14 cellular contexts compared by ENCODE assay signal in the genomic region with DNA sequence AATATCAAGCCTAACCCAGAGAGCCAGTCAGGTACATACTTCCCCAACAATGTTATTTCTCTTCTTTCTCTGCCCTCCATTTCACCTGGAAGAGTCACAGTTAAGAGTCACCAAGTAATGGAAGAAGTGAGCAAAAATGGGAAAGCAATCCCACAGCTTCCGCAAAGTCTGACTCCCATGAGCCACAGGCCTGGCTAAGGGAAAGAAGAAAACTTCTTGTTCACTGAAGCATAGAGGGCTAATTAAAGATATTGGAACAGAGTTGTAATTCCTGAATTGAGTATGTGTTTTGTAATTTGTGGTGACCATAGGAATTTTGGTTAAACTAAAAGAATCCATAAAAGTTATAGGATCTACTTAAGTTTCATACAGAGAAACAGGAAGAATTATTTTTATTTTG.
A peak's percentile ranks its signal among the peaks of the same experiment; 100 is the strongest.
DNase-seq lines count a peak whose midpoint lies in the region; ATAC-seq and TF ChIP-seq lines count a peak whose summit lies in the region.
"Had no signal": no experiment of that assay in that cellular context is flagged by ENCODE, and none has a peak within 500 bp of the region (broad histone marks: within the 10 kb centered on the region; RNA-seq: fewer than 3 reads in every experiment).

No MANE protein-coding gene starts in this region.

- H3K4me1 Mint-ChIP-seq in stimulated activated effector memory CD8-positive, alpha-beta T cell treated with anti-CD3 and anti-CD28 coated beads, Interleukin-12 subunit alpha, Interleukin-12 subunit beta, amount 100 ng/mL, for 72 hours: no peaks in the 10 kb centered on the region
- H3K4me1 Mint-ChIP-seq: B cell; CD4-positive, alpha-beta memory T cell had no signal

- H3K36me3 ChIP-seq in adipocyte (ENCODE audit: control insufficient read depth, insufficient read depth, low read length, severe bottlenecking) (no peaks in the 10 kb centered on the region), kidney epithelial cell (ENCODE audit: control insufficient read depth, insufficient read depth, low read length) (no peaks in the 10 kb centered on the region)

- peaks cover 16% of the 10 kb centered on the region for H3K9me3 Mint-ChIP-seq in stimulated activated effector memory CD8-positive, alpha-beta T cell treated with anti-CD3 and anti-CD28 coated beads, Interleukin-12 subunit alpha, Interleukin-12 subunit beta, amount 100 ng/mL, for 72 hours

- no peaks in the 10 kb centered on the region for H3K4me1 ChIP-seq in adipocyte (ENCODE audit: control insufficient read depth, insufficient read depth, low read length)

- no peak overlapping the region for H3K4me3 Mint-ChIP-seq in stimulated activated effector memory CD8-positive, alpha-beta T cell treated with anti-CD3 and anti-CD28 coated beads, Interleukin-12 subunit alpha, Interleukin-12 subunit beta, amount 100 ng/mL, for 72 hours
- H3K4me3 Mint-ChIP-seq: B cell; CD4-positive, alpha-beta memory T cell had no signal

- DNase-seq in adipocyte (ENCODE audit: low read depth) (peak; percentile 84), astrocyte of the spinal cord (ENCODE audit: low read depth, low spot score) (peak; percentile 54), kidney epithelial cell (ENCODE audit: low read depth) (peak; percentile 5), renal cortical epithelial cell (ENCODE audit: low read depth) (peak; percentile 61), SIG-M5 treated with dmso at 0.1 percent for 504 hours (lab: John Stamatoyannopoulos, UW; ENCODE audit: unreplicated experiment) (no peak), NCI-H345 treated with DMSO at 0.1 percent for 48 hours (lab: John Stamatoyannopoulos, UW; ENCODE audit: unreplicated experiment) (no peak)
- DNase-seq in stimulated activated effector memory CD8-positive, alpha-beta T cell treated with anti-CD3 and anti-CD28 coated beads, Interleukin-12 subunit alpha, Interleukin-12 subunit beta, amount 100 ng/mL, for 72 hours (ENCODE audit: low spot score in 2 of 2): no peak
- DNase-seq: C1 segment of cervical spinal cord; CD4-positive, alpha-beta memory T cell; DMS153; DMS79 treated with DMSO at 0.1 percent for 48 hours; EL had no signal

- no peak overlapping the region for H3K4me3 ChIP-seq in adipocyte (ENCODE audit: low read length)
- no peak overlapping the region for H3K4me3 ChIP-seq in astrocyte of the spinal cord (ENCODE audit: low read depth, low read length)
- H3K4me3 ChIP-seq in kidney epithelial cell (ENCODE audit: low read depth, low read length): no peak overlapping the region

- H3K9me3 ChIP-seq in adipocyte (ENCODE audit: control insufficient read depth, low read length): no peaks in the 10 kb centered on the region

- H3K36me3 Mint-ChIP-seq in stimulated activated effector memory CD8-positive, alpha-beta T cell treated with anti-CD3 and anti-CD28 coated beads, Interleukin-12 subunit alpha, Interleukin-12 subunit beta, amount 100 ng/mL, for 72 hours: no peaks in the 10 kb centered on the region
- H3K36me3 Mint-ChIP-seq: CD4-positive, alpha-beta memory T cell had no signal

- H3K27ac Mint-ChIP-seq in stimulated activated effector memory CD8-positive, alpha-beta T cell treated with anti-CD3 and anti-CD28 coated beads, Interleukin-12 subunit alpha, Interleukin-12 subunit beta, amount 100 ng/mL, for 72 hours: no peak overlapping the region
- H3K27ac Mint-ChIP-seq: B cell; CD4-positive, alpha-beta memory T cell had no signal

- no peak for TF ChIP-seq CTCF in astrocyte of the spinal cord (IDR thresholded peaks at IDR 0.05; ENCODE audit: low read depth, low read length)
- TF ChIP-seq CTCF in kidney epithelial cell (IDR thresholded peaks at IDR 0.05; ENCODE audit: insufficient read depth, low read length, poor library complexity, severe bottlenecking): no peak

- no peak overlapping the region for H3K9ac ChIP-seq in adipocyte (ENCODE audit: low read length)

- H3K27me3 ChIP-seq in adipocyte (replicated peaks; ENCODE audit: control insufficient read depth, insufficient read depth, low read length) (no peaks in the 10 kb centered on the region), kidney epithelial cell (ENCODE audit: control insufficient read depth, insufficient read depth, low read length) (no peaks in the 10 kb centered on the region)

- in situ Hi-C loops in astrocyte of the spinal cord (cut with HindIII; ENCODE audit: low sequenced_read_pairs): no loop called here

- no peak for ATAC-seq in stimulated activated effector memory CD8-positive, alpha-beta T cell treated with anti-CD3 and anti-CD28 coated beads, Interleukin-12 subunit alpha, Interleukin-12 subunit beta, amount 100 ng/mL, for 72 hours
- ATAC-seq: HCT116 had no signal

Comparison
In these comparisons a context has a peak if more than half of its experiments do, and no peak if none do; other contexts are left out.
1. DNase-seq: peak in adipocyte (single experiment), astrocyte of the spinal cord (single experiment), kidney epithelial cell (single experiment) and renal cortical epithelial cell (single experiment); none in SIG-M5 treated with dmso at 0.1 percent for 504 hours (single experiment), NCI-H345 treated with DMSO at 0.1 percent for 48 hours (single experiment) and stimulated activated effector memory CD8-positive, alpha-beta T cell treated with anti-CD3 and anti-CD28 coated beads, Interleukin-12 subunit alpha, Interleukin-12 subunit beta, amount 100 ng/mL, for 72 hours (0 of 2).